20 cellular contexts compared by ENCODE assay signal in the genomic region with DNA sequence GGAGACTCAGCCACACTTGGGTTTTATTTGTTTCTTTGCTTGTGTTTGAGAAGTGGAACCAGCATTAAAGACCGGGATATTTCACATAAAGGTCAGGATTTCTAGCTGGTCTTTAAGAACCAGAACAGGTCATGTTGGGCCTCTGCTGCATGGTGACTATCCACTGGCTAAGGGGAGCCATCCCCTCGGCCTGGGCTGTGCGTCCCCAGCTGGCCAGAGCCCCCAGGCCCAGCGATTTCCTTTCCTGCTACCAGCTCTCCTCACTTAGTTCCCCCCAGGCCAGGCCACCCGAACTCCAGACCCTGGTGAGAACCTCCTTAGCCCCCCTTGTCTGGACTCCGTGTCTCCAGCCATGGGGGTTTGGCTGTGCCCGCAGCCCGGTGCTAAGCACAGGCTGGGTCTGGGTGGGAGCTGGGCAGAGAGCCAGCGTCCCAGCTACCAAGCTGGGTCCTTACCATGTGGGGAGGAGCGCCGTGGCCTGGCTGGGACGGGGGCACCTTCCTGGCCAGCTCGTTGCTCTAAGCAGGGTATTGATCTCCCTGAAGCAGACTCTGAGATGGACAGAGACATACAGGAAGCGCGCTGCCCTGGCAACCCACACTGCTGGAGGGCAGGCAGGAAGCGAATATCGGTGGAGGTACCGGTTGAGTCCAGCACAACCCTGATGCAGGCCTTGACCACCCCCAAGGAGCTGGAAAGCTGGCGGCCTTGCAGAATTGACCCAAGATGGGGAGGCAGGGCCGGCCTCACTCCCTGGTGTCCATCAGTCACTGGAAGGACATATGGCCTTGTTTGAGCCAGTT. TPM values are rescaled to one million over a fixed set of nuclear protein-coding genes. Genes with fewer than 3 reads are reported as not detected.
A peak's percentile ranks its signal among the peaks of the same experiment; 100 is the strongest.
DNase-seq lines count a peak whose midpoint lies in the region; ATAC-seq, FAIRE-seq and TF ChIP-seq lines count a peak whose summit lies in the region.
"Had no signal": no experiment of that assay in that cellular context is flagged by ENCODE, and none has a peak within 500 bp of the region (broad histone marks: within the 10 kb centered on the region; RNA-seq: fewer than 3 reads in every experiment).

No MANE protein-coding gene starts in this region.

- no peaks in the 10 kb centered on the region for H3K4me1 Mint-ChIP-seq in neural progenitor cell
- H3K4me1 Mint-ChIP-seq: CD4-positive, alpha-beta memory T cell; GM23338 had no signal

- TF ChIP-seq CTCF in HepG2 (CRISPR knock-in tag; IDR thresholded peaks at IDR 0.05) = no peak
- no peak for TF ChIP-seq CTCF in right lobe of liver (IDR thresholded peaks at IDR 0.05)
- TF ChIP-seq CTCF in neural progenitor cell (IDR thresholded peaks at IDR 0.05) = no peak
- no peak for TF ChIP-seq CTCF in spleen (IDR thresholded peaks at IDR 0.05 in 8 of 11, conservative IDR thresholded peaks at IDR 0.05 in 3 of 11)
- no peak for TF ChIP-seq CTCF in MM.1S (IDR thresholded peaks at IDR 0.05; ENCODE audit: low read length)

- H3K9me3 ChIP-seq in HepG2 (ENCODE audit: low read length) (peaks cover 8% of the 10 kb centered on the region), right lobe of liver (no peaks in the 10 kb centered on the region), neural progenitor cell (ENCODE audit: low read depth) (peaks cover 11% of the 10 kb centered on the region), spleen (peaks cover 4 to 28% (median 18%) of the 10 kb centered on the region in 8 donors), MM.1S (replicated peaks; ENCODE audit: insufficient read depth, low read length) (no peaks in the 10 kb centered on the region)

- H3K36me3 ChIP-seq in HepG2 (replicated peaks in 1 of 2; ENCODE audit: control insufficient read depth in 1 of 2, insufficient read depth in 2 of 2, low read length in 2 of 2) = no peaks in the 10 kb centered on the region
- no peaks in the 10 kb centered on the region for H3K36me3 ChIP-seq in right lobe of liver
- H3K36me3 ChIP-seq in neural progenitor cell = no peaks in the 10 kb centered on the region
- H3K36me3 ChIP-seq in spleen = no peaks in the 10 kb centered on the region
- H3K36me3 ChIP-seq in MM.1S (replicated peaks; ENCODE audit: insufficient read depth, low read length) = no peaks in the 10 kb centered on the region
- H3K36me3 ChIP-seq: BLaER1 had no signal

- H3K27ac ChIP-seq in HepG2 (ENCODE audit: extremely low read length, insufficient read depth, low read length) (no peak overlapping the region), right lobe of liver (no peak overlapping the region), neural progenitor cell (no peak overlapping the region), spleen (no peak overlapping the region), MM.1S (ENCODE audit: low read length) (no peak overlapping the region)

- 44% methylated on average over 8 of the region's 20 CpGs for WGBS in HepG2 (ENCODE audit: low lambda C conversion rate)
- 90% methylated on average over 8 of the region's 20 CpGs for WGBS in right lobe of liver (ENCODE audit: insufficient coverage, low coverage, low lambda C conversion rate, missing lambda C conversion rate)
- 89 to 93% (median 91%) methylated on average over 20 of the region's 20 CpGs for WGBS in spleen, 5 donors

- H3K9me2 ChIP-seq in MM.1S (replicated peaks; ENCODE audit: insufficient read depth, low read length) = no peaks in the 10 kb centered on the region

- TF ChIP-seq RAD21 in HepG2 (CRISPR knock-in tag; IDR thresholded peaks at IDR 0.05) = no peak

- H3K4me2 ChIP-seq in HepG2 (ENCODE audit: low read depth, low read length) (no peak overlapping the region), neural progenitor cell (no peak overlapping the region), MM.1S (ENCODE audit: low read depth, low read length) (no peak overlapping the region)
- H3K4me2 ChIP-seq: GM23338 had no signal

- H3K4me3 ChIP-seq in HepG2 (replicated peaks in 1 of 3; ENCODE audit: insufficient read depth in 1 of 3, low read depth in 2 of 3, low read length in 3 of 3) = no peak overlapping the region
- H3K4me3 ChIP-seq in right lobe of liver = no peak overlapping the region
- no peak overlapping the region for H3K4me3 ChIP-seq in neural progenitor cell
- no peak overlapping the region for H3K4me3 ChIP-seq in spleen
- H3K4me3 ChIP-seq in MM.1S (ENCODE audit: low read length) = no peak overlapping the region
- H3K4me3 ChIP-seq: BLaER1, GM23338 had no signal

- H3K79me2 ChIP-seq in HepG2 (ENCODE audit: insufficient read depth, low read length) (no peaks in the 10 kb centered on the region), neural progenitor cell (ENCODE audit: low read depth) (no peaks in the 10 kb centered on the region), MM.1S (ENCODE audit: low read length) (no peaks in the 10 kb centered on the region)

- CTCF ChIA-PET in HepG2 (lab: Yijun Ruan, JAX; ENCODE audit: low intra/inter-chr PET ratio, low total read pairs) = no interaction called here

- intact Hi-C loops in HepG2 (cut with micrococcal nuclease; ENCODE audit: unreplicated experiment) (no loop called here), right lobe of liver (cut with DNase I) (no loop called here), spleen (cut with DNase I; ENCODE audit: low total_unique reads) (no loop called here)

- no peaks in the 10 kb centered on the region for H3F3A ChIP-seq in neural progenitor cell (ENCODE audit: low read depth)
- no peaks in the 10 kb centered on the region for H3F3A ChIP-seq in MM.1S (ENCODE audit: insufficient read depth, low read length)

- H4K20me1 ChIP-seq in HepG2 (ENCODE audit: insufficient read depth, low read length) (no peaks in the 10 kb centered on the region), neural progenitor cell (ENCODE audit: low read depth) (no peaks in the 10 kb centered on the region), MM.1S (ENCODE audit: insufficient read depth, low read length) (no peaks in the 10 kb centered on the region)
- H4K20me1 ChIP-seq: BLaER1 had no signal

- BruUV-seq in HepG2 (replicated peaks; lab: Mats Ljungman, UMichigan) = no TSS peak

- H3K9me3 Mint-ChIP-seq in neural progenitor cell = peaks cover 18% of the 10 kb centered on the region

- in situ Hi-C loops in HepG2 (cut with HindIII; ENCODE audit: extremely low pct_ligation_motif_present, low pct_unique_long_range_greater_than_20kb) = no loop called here

- DNase-seq in HepG2 (ENCODE audit: low spot score) (no peak), right lobe of liver (no peak), iPS-NIHi7 (ENCODE audit: extremely low spot score) (peak; percentile 5), neural progenitor cell (ENCODE audit: low spot score) (no peak), spleen (peak; percentile 64), epidermal melanocyte (ENCODE audit: insufficient read length, low spot score) (no peak), NK-92 (lab: John Stamatoyannopoulos, UW; ENCODE audit: unreplicated experiment) (no peak), MM.1S (no peak)
- DNase-seq: 8988T; CD4-positive, alpha-beta memory T cell; DMS153; DMS79; GDM1; HFFc6 had no signal

- POLR2A ChIA-PET in HepG2 (lab: Yijun Ruan, JAX) = no interaction called here

- TF ChIP-seq EP300 in HepG2 (IDR thresholded peaks at IDR 0.05; ENCODE audit: low read depth in 2 of 2, low read length in 2 of 2) (no peak), HepG2 (CRISPR knock-in tag; IDR thresholded peaks at IDR 0.05; ENCODE audit: borderline replicate concordance) (no peak)

- ATAC-seq in HepG2 (peak; percentile 27; the same call in 1 of the 3 replicates), right lobe of liver (no peak)
- ATAC-seq: HCT116 had no signal

- H3K9ac ChIP-seq in HepG2 (ENCODE audit: insufficient read depth, low read depth, low read length) (no peak overlapping the region), neural progenitor cell (no peak overlapping the region), MM.1S (ENCODE audit: low read length) (no peak overlapping the region)
- H3K9ac ChIP-seq: BLaER1 had no signal

- H3K27me3 Mint-ChIP-seq in neural progenitor cell (ENCODE audit: insufficient read depth, low read depth) = peaks cover 3% of the 10 kb centered on the region

- peak overlapping the region; percentile 86 for H3K27ac Mint-ChIP-seq in neural progenitor cell
- H3K27ac Mint-ChIP-seq: GM23338, HFFc6 had no signal

- no peak for FAIRE-seq in HepG2 (lab: Jason Lieb, UNC)
- FAIRE-seq: GM12892, GM18507 had no signal

- H3K4me3 Mint-ChIP-seq in neural progenitor cell = no peak overlapping the region
- H3K4me3 Mint-ChIP-seq: GM23338, HFFc6 had no signal

- H2AFZ ChIP-seq in HepG2 (ENCODE audit: low read length) = no peak overlapping the region
- no peak overlapping the region for H2AFZ ChIP-seq in neural progenitor cell (replicated peaks)
- no peak overlapping the region for H2AFZ ChIP-seq in MM.1S (ENCODE audit: low read length)
- H2AFZ ChIP-seq: GM23338 had no signal

- H3K4me1 ChIP-seq in HepG2 (ENCODE audit: insufficient read depth, low read length) = no peaks in the 10 kb centered on the region
- H3K4me1 ChIP-seq in right lobe of liver = no peaks in the 10 kb centered on the region
- H3K4me1 ChIP-seq in neural progenitor cell = no peaks in the 10 kb centered on the region
- H3K4me1 ChIP-seq in spleen = no peaks in the 10 kb centered on the region
- H3K4me1 ChIP-seq in MM.1S (ENCODE audit: low read length) = no peaks in the 10 kb centered on the region

- H3K27me3 ChIP-seq in HepG2 (ENCODE audit: control insufficient read depth in 1 of 2, insufficient read depth in 2 of 2, low read length in 2 of 2) = peaks cover 0 to 3% of the 10 kb centered on the region in 2 experiments; a peak in 2 of 5 replicates
- H3K27me3 ChIP-seq in right lobe of liver = no peaks in the 10 kb centered on the region
- no peaks in the 10 kb centered on the region for H3K27me3 ChIP-seq in neural progenitor cell
- peaks cover 0 to 5% (median 0%) of the 10 kb centered on the region in 7 donors for H3K27me3 ChIP-seq in spleen (replicated peaks in 1 of 7)
- H3K27me3 ChIP-seq in MM.1S (replicated peaks; ENCODE audit: insufficient read depth, low read length) = no peaks in the 10 kb centered on the region
- H3K27me3 ChIP-seq: BLaER1 had no signal

- TF ChIP-seq POLR2A in HepG2 (IDR thresholded peaks at IDR 0.05; ENCODE audit: insufficient read depth in 1 of 2, low read depth in 2 of 2, low read length in 2 of 2) (no peak), right lobe of liver (IDR thresholded peaks at IDR 0.05) (no peak), spleen (IDR thresholded peaks at IDR 0.05) (no peak)

- H3K36me3 Mint-ChIP-seq in neural progenitor cell = no peaks in the 10 kb centered on the region
- H3K36me3 Mint-ChIP-seq: CD14-positive monocyte had no signal

RNA-seq across cellular contexts. Expression of a gene that starts 49.4 kb away (rescaled TPM):
- total RNA-seq in HepG2 (2016; rRNA removed; fragmentation: Illumina TruSeq; extraction: Trizol) (5.4 and 7.8 TPM in 2 replicates), right lobe of liver (100 to 1,000 TPM in 2 of 6 experiments, 10 to 100 TPM in 4; 14.4 to 112 (median 89.3) TPM), neural progenitor cell (ENCODE audit: low replicate concordance) (3.3 and 7.2 TPM in 2 replicates), spleen (1 to 10 TPM in 6 of 7 donors, under 1 TPM in 1; 0.57 to 9.5 (median 4.8) TPM)
- 1.1 and 1.4 TPM in 2 replicates for total RNA-seq in HepG2 (2016; cell fraction: cytosol; rRNA removed; fragmentation: Illumina TruSeq; extraction: Trizol; ENCODE audit: low read depth)
- 5.0 and 8.2 TPM in 2 replicates for total RNA-seq in HepG2 (2016; cell fraction: insoluble cytoplasmic fraction; rRNA removed; fragmentation: Illumina TruSeq; extraction: Trizol)
- total RNA-seq in HepG2 (2016; cell fraction: membrane; rRNA removed; fragmentation: Illumina TruSeq; extraction: Trizol) = 3.1 and 3.8 TPM in 2 replicates
- 6.2 and 8.6 TPM in 2 replicates for total RNA-seq in HepG2 (2016; cell fraction: nucleus; rRNA removed; fragmentation: Illumina TruSeq; extraction: Trizol)
- polyA plus RNA-seq in HepG2 (2011; rRNA removed) (5.3 and 7.1 TPM in 2 replicates), spleen (1 to 10 TPM in 2 of 3 donors, under 1 TPM in 1; 0.63 to 3.1 (median 2.4) TPM)
- polyA plus RNA-seq in HepG2 (2011; cell fraction: cytosol; rRNA removed) = 3.5 and 8.6 TPM in 2 replicates
- 10.1 and 15.9 TPM in 2 replicates for polyA plus RNA-seq in HepG2 (2011; cell fraction: nucleus; rRNA removed)
- polyA plus RNA-seq in HepG2 (2012) = 3.1 and 3.5 TPM in 2 replicates
- polyA plus RNA-seq in HepG2 (2016; cell fraction: cytosol; fragmentation: Illumina TruSeq; extraction: Trizol; ENCODE audit: low read depth) = 0.46 and 0.59 TPM in 2 replicates
- polyA plus RNA-seq in HepG2 (2016; cell fraction: insoluble cytoplasmic fraction; fragmentation: Illumina TruSeq; extraction: Trizol; ENCODE audit: low read depth) = 5.6 and 7.2 TPM in 2 replicates
- 1.9 and 2.3 TPM in 2 replicates for polyA plus RNA-seq in HepG2 (2016; cell fraction: membrane; fragmentation: Illumina TruSeq; extraction: Trizol; ENCODE audit: low read depth)
- 11.1 and 14.2 TPM in 2 replicates for polyA plus RNA-seq in HepG2 (2016; cell fraction: nucleus; fragmentation: Illumina TruSeq; extraction: Trizol; ENCODE audit: insufficient read depth, low read depth)
- 0.09 and 16.6 TPM in 2 replicates for polyA minus RNA-seq in HepG2 (2011; rRNA and poly(A)+ RNA removed; ENCODE audit: low replicate concordance)
- 3.5 and 3.9 TPM in 2 replicates for polyA minus RNA-seq in HepG2 (2011; cell fraction: cytosol; rRNA and poly(A)+ RNA removed)
- 9.2 and 10.2 TPM in 2 replicates for polyA minus RNA-seq in HepG2 (2011; cell fraction: nucleus; rRNA and poly(A)+ RNA removed)
- polyA plus RNA-seq: CD14-positive monocyte; CD4-positive, alpha-beta memory T cell had no signal

Comparison
In these comparisons a context has a peak if more than half of its experiments do, and no peak if none do; other contexts are left out.
1. DNase-seq: peak in iPS-NIHi7 (single experiment) and spleen (single experiment); none in HepG2 (single experiment), right lobe of liver (0 of 3), neural progenitor cell (single experiment), epidermal melanocyte (single experiment), NK-92 (single experiment) and MM.1S (single experiment).